8 cellular contexts compared by ENCODE assay signal in genomic region chr5:2751592-2752021, GRCh38. TPM values are rescaled to one million over a fixed set of nuclear protein-coding genes. Genes with fewer than 3 reads are reported as not detected.
A peak's percentile ranks its signal among the peaks of the same experiment; 100 is the strongest.
DNase-seq lines count a peak whose midpoint lies in the region; ATAC-seq and TF ChIP-seq lines count a peak whose summit lies in the region.

Gene IRX2, minus strand, starts transcription at chr5:2751677. Its CDS starts 264 bp downstream, at chr5:2751413.

- H3K9me3 Mint-ChIP-seq in neural progenitor cell (peaks cover 4% of the 10 kb centered on the region), Calu3 (ENCODE audit: low read depth, unreplicated experiment) (peaks cover 7% of the 10 kb centered on the region)

- H3K36me3 Mint-ChIP-seq in neural progenitor cell (peaks cover 17% of the 10 kb centered on the region), Calu3 (ENCODE audit: insufficient read depth, unreplicated experiment) (peaks cover 4% of the 10 kb centered on the region)

- H4K20me1 ChIP-seq in GM23248 (ENCODE audit: insufficient read depth) (no peaks in the 10 kb centered on the region), neural progenitor cell (ENCODE audit: low read depth) (peaks cover 36% of the 10 kb centered on the region)

- 1% methylated on average over 43 of the region's 53 CpGs; no CpG with 5 or more reads in 1 of the 2 experiments for WGBS in GM23248 (ENCODE audit: low coverage in 1 of 2, low lambda C conversion rate in 2 of 2, missing lambda C conversion rate in 2 of 2), 2 experiments
- WGBS in esophagus squamous epithelium, 2 donors = no CpG with 5 or more reads among the region's 53 CpGs

- H3K36me3 ChIP-seq in GM23248 (ENCODE audit: low read depth) = no peaks in the 10 kb centered on the region
- H3K36me3 ChIP-seq in esophagus squamous epithelium = peaks cover 0 to 16% (median 0%) of the 10 kb centered on the region in 3 donors
- H3K36me3 ChIP-seq in neural progenitor cell = no peaks in the 10 kb centered on the region

- peaks cover 19% of the 10 kb centered on the region for H3K4me1 ChIP-seq in GM23248 (ENCODE audit: insufficient read depth)
- H3K4me1 ChIP-seq in esophagus squamous epithelium = peaks cover 12 to 76% (median 31%) of the 10 kb centered on the region in 3 donors
- H3K4me1 ChIP-seq in neural progenitor cell = peaks cover 28% of the 10 kb centered on the region

- no peaks in the 10 kb centered on the region for H3K9me2 ChIP-seq in GM23248 (ENCODE audit: insufficient read depth)

- H2AFZ ChIP-seq in GM23248 = peak within 1 kb of the TSS; percentile 74
- H2AFZ ChIP-seq in neural progenitor cell (replicated peaks) = peak within 1 kb of the TSS; percentile 46

- peaks cover 49% of the 10 kb centered on the region for H3K4me1 Mint-ChIP-seq in neural progenitor cell
- H3K4me1 Mint-ChIP-seq in Calu3 (ENCODE audit: low read depth, unreplicated experiment) = no peaks in the 10 kb centered on the region

- H3K4me3 ChIP-seq in GM23248 (peak within 1 kb of the TSS; percentile 99), esophagus squamous epithelium (peak within 1 kb of the TSS; percentile 58 to 74 (median 68)), neural progenitor cell (peak within 1 kb of the TSS; percentile 69)

- H3K27ac ChIP-seq in GM23248 (peak within 1 kb of the TSS; percentile 84), esophagus squamous epithelium (peak within 1 kb of the TSS; percentile 71 to 86 (median 85)), neural progenitor cell (no peak within 1 kb of the TSS)

- H3K79me2 ChIP-seq in GM23248 (ENCODE audit: insufficient read depth) = peaks cover 77% of the 10 kb centered on the region
- H3K79me2 ChIP-seq in neural progenitor cell (ENCODE audit: low read depth) = peaks cover 43% of the 10 kb centered on the region

- TF ChIP-seq POLR2A in esophagus squamous epithelium (IDR thresholded peaks at IDR 0.05) = peak in 1 of 4 donors; percentile 39

- no peaks in the 10 kb centered on the region for H3K27me3 ChIP-seq in GM23248 (replicated peaks; ENCODE audit: insufficient read depth)
- H3K27me3 ChIP-seq in esophagus squamous epithelium = peaks cover 0 to 98% (median 18%) of the 10 kb centered on the region in 4 donors
- peaks cover 53% of the 10 kb centered on the region for H3K27me3 ChIP-seq in neural progenitor cell

- DNase-seq in GM23248 = peak; percentile 99
- DNase-seq in NCI-H774 (lab: John Stamatoyannopoulos, UW) = peak; percentile 98
- no peak for DNase-seq in esophagus squamous epithelium (lab: John Stamatoyannopoulos, UW)
- DNase-seq in neural progenitor cell (ENCODE audit: low spot score) = peak; percentile 98
- no peak for DNase-seq in superior temporal gyrus (ENCODE audit: extremely low spot score)
- DNase-seq in Calu3 = no peak
- DNase-seq in omental fat pad (ENCODE audit: low spot score) = no peak

- peaks cover 37% of the 10 kb centered on the region for H3K27me3 Mint-ChIP-seq in neural progenitor cell (ENCODE audit: insufficient read depth, low read depth)
- H3K27me3 Mint-ChIP-seq in Calu3 (ENCODE audit: unreplicated experiment) = no peaks in the 10 kb centered on the region

- H3K9me3 ChIP-seq in GM23248 (ENCODE audit: low read depth) (no peaks in the 10 kb centered on the region), esophagus squamous epithelium (no peaks in the 10 kb centered on the region), neural progenitor cell (ENCODE audit: low read depth) (no peaks in the 10 kb centered on the region)

- H3K9ac ChIP-seq in GM23248 = peak within 1 kb of the TSS; percentile 92
- H3K9ac ChIP-seq in neural progenitor cell = peak within 1 kb of the TSS; percentile 47

- CTCF ChIA-PET in Calu3 (lab: Charles Lee) = no interaction called here

- H3K4me2 ChIP-seq in GM23248 (ENCODE audit: unreplicated experiment) (peak within 1 kb of the TSS; percentile 97), neural progenitor cell (peak within 1 kb of the TSS; percentile 95)

- H3K27ac Mint-ChIP-seq in neural progenitor cell (peak within 1 kb of the TSS; percentile 63), Calu3 (ENCODE audit: unreplicated experiment) (no peak within 1 kb of the TSS)

- H3K4me3 Mint-ChIP-seq in neural progenitor cell = peak within 1 kb of the TSS; percentile 94
- H3K4me3 Mint-ChIP-seq in Calu3 (ENCODE audit: low read depth, unreplicated experiment) = no peak within 1 kb of the TSS

- no peak for ATAC-seq in omental fat pad (ENCODE audit: low FRiP score)
- ATAC-seq in GM19455 (IDR thresholded peaks at IDR 0.05; ENCODE audit: unreplicated experiment) = no peak

- in situ Hi-C loops in GM23248 (cut with MboI) = no loop called here

- no peak for TF ChIP-seq CTCF in esophagus squamous epithelium (IDR thresholded peaks at IDR 0.05)
- no peak for TF ChIP-seq CTCF in neural progenitor cell (IDR thresholded peaks at IDR 0.05)
- no peak for TF ChIP-seq CTCF in Calu3 (IDR thresholded peaks at IDR 0.05; ENCODE audit: unreplicated experiment)
- TF ChIP-seq CTCF in omental fat pad (IDR thresholded peaks at IDR 0.05) = no peak

- H3F3A ChIP-seq in GM23248 (ENCODE audit: insufficient read depth) (peaks cover 4% of the 10 kb centered on the region), neural progenitor cell (ENCODE audit: low read depth) (peaks cover 49% of the 10 kb centered on the region)

- BruUV-seq in Calu3 (replicated peaks; lab: Mats Ljungman, UMichigan) = no TSS peak

- intact Hi-C loops in esophagus squamous epithelium (cut with DNase I) = no loop called here
- intact Hi-C loops in Calu3 (cut with micrococcal nuclease; ENCODE audit: unreplicated experiment) = no loop called here

RNA-seq across cellular contexts. Expression of gene IRX2, which starts in this region (rescaled TPM):
- total RNA-seq in GM23248 (2014; rRNA removed; shearing (Covaris generic)) = 30.6 and 38.1 TPM in 2 replicates
- 6.1 TPM in 2 replicates for polyA plus RNA-seq in GM23248 (2016; fragmentation: Nextera tagmentation; extraction: Ambion mirVana)
- total RNA-seq in esophagus squamous epithelium (1 to 10 TPM; 5.0 to 7.6 (median 6.0) TPM), neural progenitor cell (ENCODE audit: low replicate concordance) (13.7 and 15.4 TPM in 2 replicates), Calu3 (2022) (not detected in 2 replicates), omental fat pad (under 1 TPM in 3 of 4 donors, not detected in 1; 0.19 to 0.84 (median 0.63) TPM)

Comparison
In these comparisons a context has a peak if more than half of its experiments do, and no peak if none do; other contexts are left out.
1. DNase-seq: peak in GM23248 (single experiment), NCI-H774 (single experiment) and neural progenitor cell (single experiment); none in esophagus squamous epithelium (single experiment), superior temporal gyrus (single experiment), Calu3 (single experiment) and omental fat pad (single experiment).
2. Peak in every context shown above with its lines, with median percentiles within 50 percentile points of each other: H3K4me3 ChIP-seq.